ENCODE assay signal across 1 cellular context in genomic region chr3:16386536-16386935, GRCh38.
A peak's percentile ranks its signal among the peaks of the same experiment; 100 is the strongest.
TF ChIP-seq lines count a peak whose summit lies in the region.

No MANE protein-coding gene starts in this region.

TF ChIP-seq in GM12878, 131 proteins besides CTCF, POLR2A, EP300 and RAD21:
- TF ChIP-seq RUNX3 (IDR thresholded peaks at IDR 0.05; ENCODE audit: low read length) (peak; percentile 82), MTA3 (IDR thresholded peaks at IDR 0.05; ENCODE audit: borderline replicate concordance, low read length) (0 out of 2 replicates have a peak, but pooled peaks have one; percentile 17), IKZF2 (IDR thresholded peaks at IDR 0.05) (0 out of 4 replicates have a peak, but pooled peaks of 1 of the 2 experiments have one; percentile 26), ZNF687 (IDR thresholded peaks at IDR 0.05) (peak; percentile 40; the same call in 1 of the 2 replicates), ZNF384 (IDR thresholded peaks at IDR 0.05; ENCODE audit: borderline replicate concordance, low read depth, low read length) (no peak), IKZF1 (conservative IDR thresholded peaks at IDR 0.05) (0 out of 2 replicates have a peak, but pooled peaks have one; percentile 17), ATF2 (IDR thresholded peaks at IDR 0.05; ENCODE audit: low read length) (peak; percentile 33; the same call in 1 of the 2 replicates), MEF2B (IDR thresholded peaks at IDR 0.05; ENCODE audit: partially characterized antibody, poor library complexity, severe bottlenecking) (no peak), EED (IDR thresholded peaks at IDR 0.05; ENCODE audit: low read depth) (peak; percentile 49; the same call in 1 of the 2 replicates)
